9 cellular contexts compared by ENCODE assay signal in genomic region chr15:34435658-34436057, GRCh38. TPM values are rescaled to one million over a fixed set of nuclear protein-coding genes. Genes with fewer than 3 reads are reported as not detected.
DNase-seq lines count a peak whose midpoint lies in the region; ATAC-seq, FAIRE-seq and TF ChIP-seq lines count a peak whose summit lies in the region.
"Had no signal": no experiment of that assay in that cellular context is flagged by ENCODE, and none has a peak within 500 bp of the region (broad histone marks: within the 10 kb centered on the region; RNA-seq: fewer than 3 reads in every experiment).

No MANE protein-coding gene starts in this region.

- no peak overlapping the region for H2AFZ ChIP-seq in HCT116 (ENCODE audit: low read depth, low read length, poor library complexity, severe bottlenecking)
- H2AFZ ChIP-seq in GM12878 (ENCODE audit: control insufficient read depth, low read depth, low read length) = no peak overlapping the region

- peaks cover 14% of the 10 kb centered on the region for H3K36me3 ChIP-seq in CD4-positive, CD25-positive, alpha-beta regulatory T cell (ENCODE audit: control insufficient read depth, insufficient read depth, low read length)
- H3K36me3 ChIP-seq in HCT116 (ENCODE audit: control insufficient read depth in 1 of 2, insufficient read depth in 2 of 2, low read length in 2 of 2) = no peaks in the 10 kb centered on the region
- H3K36me3 ChIP-seq in GM12878 (ENCODE audit: control insufficient read depth in 2 of 2, insufficient read depth in 2 of 2, low read length in 1 of 2) = no peaks in the 10 kb centered on the region; a peak in 2 of 4 replicates
- H3K36me3 ChIP-seq in brain microvascular endothelial cell (replicated peaks) = no peaks in the 10 kb centered on the region

- no peak for TF ChIP-seq RAD21 in HCT116 (IDR thresholded peaks at IDR 0.05; ENCODE audit: low read depth)
- TF ChIP-seq RAD21 in GM12878 (IDR thresholded peaks at IDR 0.05; ENCODE audit: insufficient read depth, low read depth, low read length) = no peak

- H4K20me1 ChIP-seq in HCT116 (ENCODE audit: insufficient read depth) = no peaks in the 10 kb centered on the region
- no peaks in the 10 kb centered on the region for H4K20me1 ChIP-seq in GM12878 (ENCODE audit: control insufficient read depth, insufficient read depth)

- H3K9ac ChIP-seq in HCT116 (ENCODE audit: low read length) (no peak overlapping the region), GM12878 (ENCODE audit: control insufficient read depth, insufficient read depth, low read length) (peak overlapping the region; percentile 77)

- CTCF ChIA-PET in HCT116 (lab: Charles Lee) (no interaction called here), GM12878 (lab: Yijun Ruan, JAX) (interaction anchor here (1.2 to 1.4 kb wide), 2 partner anchors 68 to 325 kb away, joined by 4 read pairs; partner anchors contain the start of gene LPCAT4)

- H3K79me2 ChIP-seq in HCT116 (ENCODE audit: insufficient read depth, low read length) = peaks cover 13% of the 10 kb centered on the region
- H3K79me2 ChIP-seq in GM12878 (ENCODE audit: control insufficient read depth, insufficient read depth, low read length) = peaks cover 49% of the 10 kb centered on the region

- 88% methylated on average over 10 of the region's 11 CpGs for WGBS in GM12878 (ENCODE audit: insufficient coverage, insufficient replicate concordance, low lambda C conversion rate, missing lambda C conversion rate)

- RAD21 ChIA-PET in HCT116 (lab: Charles Lee; ENCODE audit: low non-redundant PET in 1 of 2, low total read pairs in 2 of 2, uncharacterized antibody in 2 of 2, unreplicated experiment in 2 of 2) (no interaction called here), GM12878 (lab: Charles Lee; ENCODE audit: unreplicated experiment) (no interaction called here)

- BruUV-seq in HCT116 (replicated peaks; lab: Mats Ljungman, UMichigan) (no TSS peak), GM12878 (replicated peaks; lab: Mats Ljungman, UMichigan) (no TSS peak)

- peaks cover 17% of the 10 kb centered on the region for H3K4me1 ChIP-seq in CD4-positive, CD25-positive, alpha-beta regulatory T cell (ENCODE audit: control insufficient read depth, insufficient read depth, low read length, poor library complexity, severe bottlenecking)
- H3K4me1 ChIP-seq in HCT116 (ENCODE audit: control insufficient read depth in 1 of 2, insufficient read depth in 2 of 2, low read length in 2 of 2) (peaks cover 0 to 11% of the 10 kb centered on the region in 2 experiments; a peak in 2 of 4 replicates), GM12878 (ENCODE audit: control insufficient read depth, insufficient read depth, low read length) (peaks cover 4% of the 10 kb centered on the region; the same call in 1 of the 2 replicates)

- peak overlapping the region; percentile 82 to 89 (median 87) for H3K4me3 Mint-ChIP-seq in CD4-positive, CD25-positive, alpha-beta regulatory T cell
- peak overlapping the region; percentile 84 for H3K4me3 Mint-ChIP-seq in nephron progenitor cell

- peaks cover 0 to 34% (median 14%) of the 10 kb centered on the region in 4 donors for H3K4me1 Mint-ChIP-seq in CD4-positive, CD25-positive, alpha-beta regulatory T cell
- peaks cover 15% of the 10 kb centered on the region for H3K4me1 Mint-ChIP-seq in nephron progenitor cell

- peaks cover under 1% of the 10 kb centered on the region for H3K27me3 Mint-ChIP-seq in CD4-positive, CD25-positive, alpha-beta regulatory T cell
- peaks cover 5% of the 10 kb centered on the region for H3K27me3 Mint-ChIP-seq in nephron progenitor cell (ENCODE audit: low read depth, poor library complexity)

- peak overlapping the region in 2 of 3 donors; percentile 36 to 89 for H3K27ac Mint-ChIP-seq in CD4-positive, CD25-positive, alpha-beta regulatory T cell
- H3K27ac Mint-ChIP-seq in nephron progenitor cell = peak overlapping the region; percentile 51

- peaks cover 13% of the 10 kb centered on the region for H3K36me3 Mint-ChIP-seq in CD4-positive, CD25-positive, alpha-beta regulatory T cell
- peaks cover 35% of the 10 kb centered on the region for H3K36me3 Mint-ChIP-seq in nephron progenitor cell (ENCODE audit: low read depth)

- no peak overlapping the region for H3K4me3 ChIP-seq in CD4-positive, CD25-positive, alpha-beta regulatory T cell (ENCODE audit: low read depth, low read length)
- H3K4me3 ChIP-seq in HCT116 (replicated peaks in 1 of 2; ENCODE audit: low read depth in 1 of 2, low read length in 2 of 2) = 0 out of 4 replicates have a peak overlapping the region, but pooled peaks of 1 of the 2 experiments have one; percentile 57
- H3K4me3 ChIP-seq in GM12878 = peak overlapping the region; percentile 97
- H3K4me3 ChIP-seq in brain microvascular endothelial cell (ENCODE audit: low read depth, low read length) = no peak overlapping the region

- H3K9me3 ChIP-seq in CD4-positive, CD25-positive, alpha-beta regulatory T cell (ENCODE audit: control insufficient read depth in 2 of 2, low read length in 2 of 2) = no peaks in the 10 kb centered on the region
- H3K9me3 ChIP-seq in HCT116 (ENCODE audit: control insufficient read depth in 1 of 2, insufficient read depth in 1 of 2, low read depth in 1 of 2, low read length in 2 of 2) (no peaks in the 10 kb centered on the region), GM12878 (replicated peaks; ENCODE audit: control insufficient read depth, insufficient read depth, low read length) (no peaks in the 10 kb centered on the region)

- in situ Hi-C loops in GM12878 (cut with MboI) (no loop called here), brain microvascular endothelial cell (cut with HindIII; ENCODE audit: low pct_ligation_motif_present, low sequenced_read_pairs) (no loop called here)

- TF ChIP-seq EP300 in GM12878 (IDR thresholded peaks at IDR 0.05; ENCODE audit: borderline replicate concordance in 1 of 2, control insufficient read depth in 1 of 2, low read depth in 2 of 2, low read length in 2 of 2) = no peak

- intact Hi-C loops in HCT116 (cut with micrococcal nuclease) (loop anchor here (5.0 kb wide), 1 partner anchor 67 kb away; no protein-coding TSS in a partner anchor), GM12878 (cut with micrococcal nuclease; ENCODE audit: unreplicated experiment) (no loop called here)

- H3K27ac ChIP-seq in CD4-positive, CD25-positive, alpha-beta regulatory T cell (ENCODE audit: insufficient read depth, low read length, poor library complexity, severe bottlenecking) = no peak overlapping the region
- H3K27ac ChIP-seq in HCT116 (ENCODE audit: low read depth, low read length) = no peak overlapping the region
- peak overlapping the region; percentile 44; the same call in 1 of the 2 replicates for H3K27ac ChIP-seq in GM12878 (ENCODE audit: control insufficient read depth, insufficient read depth)
- no peak overlapping the region for H3K27ac ChIP-seq in brain microvascular endothelial cell

- POLR2A ChIA-PET in HCT116 (lab: Charles Lee) = no interaction called here
- POLR2A ChIA-PET in GM12878 (lab: Charles Lee) = no interaction called here

- H3K9me3 Mint-ChIP-seq in CD4-positive, CD25-positive, alpha-beta regulatory T cell = no peaks in the 10 kb centered on the region
- peaks cover 9% of the 10 kb centered on the region for H3K9me3 Mint-ChIP-seq in nephron progenitor cell

- TF ChIP-seq CTCF in HCT116 (IDR thresholded peaks at IDR 0.05 in 2 of 3, conservative IDR thresholded peaks at IDR 0.05 in 1 of 3; ENCODE audit: borderline replicate concordance in 1 of 3, insufficient read depth in 1 of 3, low read depth in 2 of 3, low read length in 2 of 3) (no peak), GM12878 (IDR thresholded peaks at IDR 0.05 in 2 of 3, conservative IDR thresholded peaks at IDR 0.05 in 1 of 3; ENCODE audit: control insufficient read depth in 2 of 3, extremely low read depth in 1 of 3, insufficient read depth in 1 of 3, low read depth in 3 of 3, low read length in 3 of 3) (no peak), nephron progenitor cell (IDR thresholded peaks at IDR 0.05) (no peak), brain microvascular endothelial cell (IDR thresholded peaks at IDR 0.05; ENCODE audit: low read depth, low read length, missing control alignments) (no peak)

- H3K4me2 ChIP-seq in HCT116 (ENCODE audit: low read length) (0 out of 2 replicates have a peak overlapping the region, but pooled peaks have one; percentile 67), GM12878 (ENCODE audit: control insufficient read depth, insufficient read depth) (peak overlapping the region; percentile 81)

- ATAC-seq in CD4-positive, CD25-positive, alpha-beta regulatory T cell (ENCODE audit: low read depth in 2 of 2) = no peak
- ATAC-seq in HCT116 (no peak), GM12878 (no peak)

- no peak for DNase-seq in CD4-positive, CD25-positive, alpha-beta regulatory T cell
- DNase-seq in HCT116 (ENCODE audit: low read depth, low spot score) (no peak), GM12878 (ENCODE audit: low read depth, low spot score) (no peak), nephron progenitor cell (no peak), T1000 (lab: John Stamatoyannopoulos, UW) (no peak), NCI-H510A (lab: John Stamatoyannopoulos, UW) (no peak), brain microvascular endothelial cell (no peak), NCI-H526 (lab: John Stamatoyannopoulos, UW) (no peak)
- DNase-seq: OCI-M1 had no signal

- SMC1A ChIA-PET in GM12878 (lab: Charles Lee; ENCODE audit: uncharacterized antibody, unreplicated experiment) = no interaction called here

- no peaks in the 10 kb centered on the region for H3K27me3 ChIP-seq in CD4-positive, CD25-positive, alpha-beta regulatory T cell (ENCODE audit: control insufficient read depth, insufficient read depth, low read length)
- H3K27me3 ChIP-seq in HCT116 (ENCODE audit: insufficient read depth, low read length) (no peaks in the 10 kb centered on the region), GM12878 (replicated peaks in 1 of 2; ENCODE audit: control insufficient read depth in 2 of 2, insufficient read depth in 2 of 2, low read length in 1 of 2) (no peaks in the 10 kb centered on the region), brain microvascular endothelial cell (replicated peaks) (no peaks in the 10 kb centered on the region)

- TF ChIP-seq POLR2A in HCT116 (IDR thresholded peaks at IDR 0.05; ENCODE audit: borderline replicate concordance, extremely low read depth, insufficient read depth, insufficient read length) = no peak
- TF ChIP-seq POLR2A in GM12878 (IDR thresholded peaks at IDR 0.05; ENCODE audit: low read depth, low read length) = no peak

- FAIRE-seq in GM12878 (lab: Jason Lieb, UNC) = no peak

- H3K9me2 ChIP-seq in HCT116 (ENCODE audit: insufficient read depth) = no peaks in the 10 kb centered on the region

RNA-seq across cellular contexts. Expression of gene GOLGA8A, which starts 1.9 kb away (rescaled TPM):
- total RNA-seq in CD4-positive, CD25-positive, alpha-beta regulatory T cell = 234 TPM
- polyA plus RNA-seq in CD4-positive, CD25-positive, alpha-beta regulatory T cell = 1 to 10 TPM; 2.8 to 4.6 (median 4.6) TPM
- total RNA-seq in HCT116 (2021; ENCODE audit: unreplicated experiment) = 37.2 TPM
- polyA plus RNA-seq in HCT116 (2012) = 29.9 and 32.5 TPM in 2 replicates
- total RNA-seq in GM12878 (2013; cell fraction: nucleolus; rRNA removed) = 431 and 446 TPM in 2 replicates
- total RNA-seq in GM12878 (2014; rRNA removed) = 40.7 and 42.9 TPM in 2 replicates
- 55.4 and 56.0 TPM in 2 replicates for total RNA-seq in GM12878 (2014; rRNA removed; fragmentation: Illumina TruSeq; extraction: Trizol)
- total RNA-seq in GM12878 (2021) = 67.0 and 80.5 TPM in 2 replicates
- 242 TPM for polyA plus RNA-seq in GM12878 (2011; ENCODE audit: low read depth)
- 96.8 and 151 TPM in 2 replicates for polyA plus RNA-seq in GM12878 (2011; rRNA removed)
- polyA plus RNA-seq in GM12878 (2011; cell fraction: cytosol; rRNA removed) = 27.9 and 31.3 TPM in 2 replicates
- polyA plus RNA-seq in GM12878 (2011; cell fraction: nucleus; rRNA removed) = 440 and 533 TPM in 2 replicates
- 252 and 271 TPM in 2 replicates for polyA plus RNA-seq in GM12878 (2012)
- polyA plus RNA-seq in GM12878 (2014; fragmentation: Illumina TruSeq; extraction: Trizol) = 84.0 and 86.5 TPM in 2 replicates
- polyA plus RNA-seq in GM12878 (2014; fragmentation: Nextera tagmentation; extraction: Ambion mirVana) = 10 to 100 TPM; 14.5 to 21.8 TPM
- 117 and 132 TPM in 2 replicates for polyA plus RNA-seq in GM12878 (2014; rRNA removed)
- 10 to 100 TPM; 22.4 to 22.6 TPM for polyA plus RNA-seq in GM12878 (2016; fragmentation: Nextera tagmentation; extraction: Ambion mirVana)
- polyA minus RNA-seq in GM12878 (2011; rRNA and poly(A)+ RNA removed) = 10.4 and 13.5 TPM in 2 replicates
- polyA minus RNA-seq in GM12878 (2011; cell fraction: cytosol; rRNA and poly(A)+ RNA removed) = 8.0 and 8.8 TPM in 2 replicates
- polyA minus RNA-seq in GM12878 (2011; cell fraction: nucleus; rRNA and poly(A)+ RNA removed) = 30.3 and 41.0 TPM in 2 replicates
